In genomic region chr17:68057531-68057952, GRCh38 we compare ENCODE assay signal across 8 cellular contexts. TPM values are rescaled to one million over a fixed set of nuclear protein-coding genes. Genes with fewer than 3 reads are reported as not detected.
DNase-seq lines count a peak whose midpoint lies in the region; ATAC-seq and TF ChIP-seq lines count a peak whose summit lies in the region.

No MANE protein-coding gene starts in this region.

- H3K9ac ChIP-seq in HCT116 (ENCODE audit: low read length) = no peak overlapping the region

- no peaks in the 10 kb centered on the region for H3K9me2 ChIP-seq in HCT116 (ENCODE audit: insufficient read depth)

- peaks cover 3% of the 10 kb centered on the region for H3K36me3 Mint-ChIP-seq in effector memory CD8-positive, alpha-beta T cell (ENCODE audit: insufficient read depth)

- no peaks in the 10 kb centered on the region for H3K9me3 Mint-ChIP-seq in effector memory CD8-positive, alpha-beta T cell

- no peak for TF ChIP-seq POLR2A in HCT116 (IDR thresholded peaks at IDR 0.05; ENCODE audit: borderline replicate concordance, extremely low read depth, insufficient read depth, insufficient read length)

- H3K27ac ChIP-seq in HCT116 (ENCODE audit: low read depth, low read length) = no peak overlapping the region
- H3K27ac ChIP-seq in WERI-Rb-1 = no peak overlapping the region

- H4K20me1 ChIP-seq in HCT116 (ENCODE audit: insufficient read depth) = no peaks in the 10 kb centered on the region

- H3K27me3 Mint-ChIP-seq in effector memory CD8-positive, alpha-beta T cell = no peaks in the 10 kb centered on the region

- no peak overlapping the region for H2AFZ ChIP-seq in HCT116 (ENCODE audit: low read depth, low read length, poor library complexity, severe bottlenecking)

- H3K4me3 ChIP-seq in HCT116 (replicated peaks in 1 of 2; ENCODE audit: low read depth in 1 of 2, low read length in 2 of 2) = no peak overlapping the region
- no peak overlapping the region for H3K4me3 ChIP-seq in WERI-Rb-1 (ENCODE audit: low read depth, low read length)

- peak; percentile 89 for ATAC-seq in HCT116
- peak; percentile 82 for ATAC-seq in effector memory CD8-positive, alpha-beta T cell (replicated peaks)

- DNase-seq in AG20443 (ENCODE audit: low spot score) (peak; percentile 31), HCT116 (ENCODE audit: low read depth, low spot score) (peak; percentile 32), WERI-Rb-1 (peak; percentile 54), KG1 (lab: John Stamatoyannopoulos, UW) (no peak), NCI-H1048 (lab: John Stamatoyannopoulos, UW) (no peak), foreskin melanocyte (no peak)
- DNase-seq in effector memory CD8-positive, alpha-beta T cell = peak; percentile 41 to 44 (median 42)
- peak; percentile 28 for DNase-seq in stimulated activated CD4-positive, alpha-beta T cell treated with anti-CD3 and anti-CD28 coated beads, Interleukin-1b, Interleukin-23, amount 100 ng/mL, for 48 hours

- peaks cover 0 to 11% of the 10 kb centered on the region in 2 experiments; a peak in 2 of 4 replicates for H3K4me1 ChIP-seq in HCT116 (ENCODE audit: control insufficient read depth in 1 of 2, insufficient read depth in 2 of 2, low read length in 2 of 2)

- BruUV-seq in HCT116 (replicated peaks; lab: Mats Ljungman, UMichigan) = no TSS peak

- intact Hi-C loops in HCT116 (cut with micrococcal nuclease) = loop anchor here (10.0 kb wide), 1 partner anchor 147 kb away; no protein-coding TSS in a partner anchor

- H3K4me2 ChIP-seq in HCT116 (ENCODE audit: low read length) = no peak overlapping the region

- peaks cover 2 to 8% of the 10 kb centered on the region in 2 donors for H3K4me1 Mint-ChIP-seq in effector memory CD8-positive, alpha-beta T cell (ENCODE audit: low read depth in 2 of 2)

- H3K79me2 ChIP-seq in HCT116 (ENCODE audit: insufficient read depth, low read length) = no peaks in the 10 kb centered on the region

- H3K36me3 ChIP-seq in HCT116 (ENCODE audit: control insufficient read depth in 1 of 2, insufficient read depth in 2 of 2, low read length in 2 of 2) (no peaks in the 10 kb centered on the region), WERI-Rb-1 (0 out of 2 replicates have a peak, but pooled peaks cover 3% of the 10 kb centered on the region)

- CTCF ChIA-PET in HCT116 (lab: Charles Lee) = interaction anchor here (0.7 to 2.4 kb wide), 5 partner anchors 17 to 147 kb away, joined by 3 to 6 read pairs (median 4); no protein-coding TSS in a partner anchor

- H3K9me3 ChIP-seq in HCT116 (ENCODE audit: control insufficient read depth in 1 of 2, insufficient read depth in 1 of 2, low read depth in 1 of 2, low read length in 2 of 2) (no peaks in the 10 kb centered on the region), WERI-Rb-1 (ENCODE audit: severe bottlenecking) (no peaks in the 10 kb centered on the region)

- no peaks in the 10 kb centered on the region for H3K27me3 ChIP-seq in HCT116 (ENCODE audit: insufficient read depth, low read length)
- H3K27me3 ChIP-seq in WERI-Rb-1 (ENCODE audit: insufficient read depth, low read depth, severe bottlenecking) = no peaks in the 10 kb centered on the region

- TF ChIP-seq CTCF in HCT116 (IDR thresholded peaks at IDR 0.05 in 2 of 3, conservative IDR thresholded peaks at IDR 0.05 in 1 of 3; ENCODE audit: borderline replicate concordance in 1 of 3, insufficient read depth in 1 of 3, low read depth in 2 of 3, low read length in 2 of 3) = peak; percentile 55 to 72 (median 63)
- TF ChIP-seq CTCF in WERI-Rb-1 (IDR thresholded peaks at IDR 0.05; ENCODE audit: low read depth, low read length) = peak; percentile 50; the same call in 1 of the 2 replicates

- TF ChIP-seq RAD21 in HCT116 (IDR thresholded peaks at IDR 0.05; ENCODE audit: low read depth) = peak; percentile 73

- no peak overlapping the region for H3K27ac Mint-ChIP-seq in effector memory CD8-positive, alpha-beta T cell

- POLR2A ChIA-PET in HCT116 (lab: Charles Lee) = interaction anchor here (0.7 kb wide), 1 partner anchor 46 kb away, joined by 3 read pairs; no protein-coding TSS in a partner anchor

- no peak overlapping the region for H3K4me3 Mint-ChIP-seq in effector memory CD8-positive, alpha-beta T cell

- RAD21 ChIA-PET in HCT116 (lab: Charles Lee; ENCODE audit: low non-redundant PET in 1 of 2, low total read pairs in 2 of 2, uncharacterized antibody in 2 of 2, unreplicated experiment in 2 of 2) = interaction anchor here in 1 of 2 experiments (1.2 kb wide), 1 partner anchor 147 kb away, joined by 3 read pairs; no protein-coding TSS in a partner anchor

TF ChIP-seq in HCT116, 20 proteins besides CTCF, POLR2A, EP300 and RAD21:
- TF ChIP-seq EZH2 (IDR thresholded peaks at IDR 0.05) = no peak
- no peak for TF ChIP-seq SP1 (IDR thresholded peaks at IDR 0.05; ENCODE audit: low read depth)
- TF ChIP-seq MAX (IDR thresholded peaks at IDR 0.05) = peak; percentile 27; the same call in 1 of the 2 replicates

RNA-seq across cellular contexts. Expression of gene KPNA2, which starts 22.0 kb away (rescaled TPM):
- 330 TPM for total RNA-seq in HCT116 (2021; ENCODE audit: unreplicated experiment)
- polyA plus RNA-seq in HCT116 (2012) = 213 and 301 TPM in 2 replicates

Comparison
In these comparisons a context has a peak if more than half of its experiments do, and no peak if none do; other contexts are left out.
1. DNase-seq: peak in AG20443 (single experiment), HCT116 (single experiment), WERI-Rb-1 (single experiment), effector memory CD8-positive, alpha-beta T cell (3 of 3) and stimulated activated CD4-positive, alpha-beta T cell treated with anti-CD3 and anti-CD28 coated beads, Interleukin-1b, Interleukin-23, amount 100 ng/mL, for 48 hours (single experiment); none in KG1 (single experiment), NCI-H1048 (single experiment) and foreskin melanocyte (single experiment).